ENCODE assay signal across 1 cellular context in genomic region chr1:59755084-59755685, GRCh38.
TF ChIP-seq lines count a peak whose summit lies in the region.

No MANE protein-coding gene starts in this region.

TF ChIP-seq in IMR-90, 13 proteins besides CTCF, POLR2A, EP300 and RAD21 (continued from another document):
- TF ChIP-seq ELK1 (IDR thresholded peaks at IDR 0.05; ENCODE audit: borderline replicate concordance, low read depth, low read length) (no peak), CEBPB (IDR thresholded peaks at IDR 0.05; ENCODE audit: low read depth, low read length) (no peak), BHLHE40 (IDR thresholded peaks at IDR 0.05; ENCODE audit: low read depth, low read length) (no peak)
